1 cellular context compared by ENCODE assay signal in the genomic region with DNA sequence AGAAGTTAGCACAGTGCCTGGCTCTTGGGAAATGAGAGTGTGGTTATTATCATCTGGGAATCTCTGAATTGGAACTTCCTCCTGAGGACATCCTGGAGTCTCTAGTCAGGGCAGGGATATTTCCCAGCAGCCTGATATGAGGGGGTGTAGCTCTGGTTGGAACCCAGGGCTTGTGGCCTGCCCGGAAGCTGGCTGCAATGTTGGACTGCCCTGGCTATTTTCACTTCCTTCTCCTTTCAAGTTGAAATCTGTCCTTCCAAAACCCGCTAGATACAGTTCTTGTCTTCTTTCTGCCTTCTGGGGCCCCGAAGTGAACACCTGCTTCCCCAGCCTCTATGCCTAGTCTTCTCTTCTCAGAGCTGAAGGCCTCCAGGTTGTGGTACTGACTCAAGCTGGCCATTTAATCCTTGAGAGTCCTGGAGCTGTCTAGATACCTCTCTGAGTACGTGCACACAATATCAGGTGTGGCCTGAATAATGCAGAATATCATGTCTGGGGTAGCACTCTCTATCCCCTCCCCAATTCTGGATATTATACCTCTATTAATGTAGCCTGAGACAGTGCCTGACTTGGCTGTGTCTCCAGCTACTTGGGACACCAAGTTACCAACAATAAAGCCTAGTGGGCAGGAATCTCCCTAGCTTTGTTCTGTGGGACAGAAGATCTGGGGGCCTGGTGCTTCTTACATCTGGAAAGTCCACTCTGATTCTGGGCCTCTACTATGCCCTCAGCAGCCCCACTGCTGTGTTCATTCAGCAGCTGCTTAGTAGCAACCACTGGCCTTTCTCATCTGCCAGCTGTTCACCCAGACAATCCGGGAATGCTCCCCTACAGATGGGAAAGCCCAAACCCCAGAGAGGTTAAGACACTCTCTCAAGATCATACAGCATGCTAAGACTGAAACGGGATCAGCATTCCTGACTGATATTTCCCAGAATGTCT.
TF ChIP-seq lines count a peak whose summit lies in the region.

No MANE protein-coding gene starts in this region.

TF ChIP-seq in HepG2, 621 proteins besides CTCF, POLR2A, EP300 and RAD21:
- no peak for TF ChIP-seq ZNF205 (CRISPR knock-in tag; IDR thresholded peaks at IDR 0.05)
- no peak for TF ChIP-seq TSC22D2 (CRISPR knock-in tag; IDR thresholded peaks at IDR 0.05; ENCODE audit: borderline replicate concordance)
- TF ChIP-seq, protein P1, sequence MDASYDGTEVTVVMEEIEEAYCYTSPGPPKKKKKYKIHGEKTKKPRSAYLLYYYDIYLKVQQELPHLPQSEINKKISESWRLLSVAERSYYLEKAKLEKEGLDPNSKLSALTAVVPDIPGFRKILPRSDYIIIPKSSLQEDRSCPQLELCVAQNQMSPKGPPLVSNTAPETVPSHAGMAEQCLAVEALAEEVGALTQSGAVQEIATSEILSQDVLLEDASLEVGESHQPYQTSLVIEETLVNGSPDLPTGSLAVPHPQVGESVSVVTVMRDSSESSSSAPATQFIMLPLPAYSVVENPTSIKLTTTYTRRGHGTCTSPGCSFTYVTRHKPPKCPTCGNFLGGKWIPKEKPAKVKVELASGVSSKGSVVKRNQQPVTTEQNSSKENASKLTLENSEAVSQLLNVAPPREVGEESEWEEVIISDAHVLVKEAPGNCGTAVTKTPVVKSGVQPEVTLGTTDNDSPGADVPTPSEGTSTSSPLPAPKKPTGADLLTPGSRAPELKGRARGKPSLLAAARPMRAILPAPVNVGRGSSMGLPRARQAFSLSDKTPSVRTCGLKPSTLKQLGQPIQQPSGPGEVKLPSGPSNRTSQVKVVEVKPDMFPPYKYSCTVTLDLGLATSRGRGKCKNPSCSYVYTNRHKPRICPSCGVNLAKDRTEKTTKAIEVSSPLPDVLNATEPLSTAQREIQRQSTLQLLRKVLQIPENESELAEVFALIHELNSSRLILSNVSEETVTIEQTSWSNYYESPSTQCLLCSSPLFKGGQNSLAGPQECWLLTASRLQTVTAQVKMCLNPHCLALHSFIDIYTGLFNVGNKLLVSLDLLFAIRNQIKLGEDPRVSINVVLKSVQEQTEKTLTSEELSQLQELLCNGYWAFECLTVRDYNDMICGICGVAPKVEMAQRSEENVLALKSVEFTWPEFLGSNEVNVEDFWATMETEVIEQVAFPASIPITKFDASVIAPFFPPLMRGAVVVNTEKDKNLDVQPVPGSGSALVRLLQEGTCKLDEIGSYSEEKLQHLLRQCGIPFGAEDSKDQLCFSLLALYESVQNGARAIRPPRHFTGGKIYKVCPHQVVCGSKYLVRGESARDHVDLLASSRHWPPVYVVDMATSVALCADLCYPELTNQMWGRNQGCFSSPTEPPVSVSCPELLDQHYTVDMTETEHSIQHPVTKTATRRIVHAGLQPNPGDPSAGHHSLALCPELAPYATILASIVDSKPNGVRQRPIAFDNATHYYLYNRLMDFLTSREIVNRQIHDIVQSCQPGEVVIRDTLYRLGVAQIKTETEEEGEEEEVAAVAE (CRISPR knock-in tag; IDR thresholded peaks at IDR 0.05; ENCODE audit: borderline replicate concordance) = no peak
- TF ChIP-seq ZNF782 (CRISPR knock-in tag; IDR thresholded peaks at IDR 0.05; ENCODE audit: borderline replicate concordance) = no peak
- TF ChIP-seq, protein P2, sequence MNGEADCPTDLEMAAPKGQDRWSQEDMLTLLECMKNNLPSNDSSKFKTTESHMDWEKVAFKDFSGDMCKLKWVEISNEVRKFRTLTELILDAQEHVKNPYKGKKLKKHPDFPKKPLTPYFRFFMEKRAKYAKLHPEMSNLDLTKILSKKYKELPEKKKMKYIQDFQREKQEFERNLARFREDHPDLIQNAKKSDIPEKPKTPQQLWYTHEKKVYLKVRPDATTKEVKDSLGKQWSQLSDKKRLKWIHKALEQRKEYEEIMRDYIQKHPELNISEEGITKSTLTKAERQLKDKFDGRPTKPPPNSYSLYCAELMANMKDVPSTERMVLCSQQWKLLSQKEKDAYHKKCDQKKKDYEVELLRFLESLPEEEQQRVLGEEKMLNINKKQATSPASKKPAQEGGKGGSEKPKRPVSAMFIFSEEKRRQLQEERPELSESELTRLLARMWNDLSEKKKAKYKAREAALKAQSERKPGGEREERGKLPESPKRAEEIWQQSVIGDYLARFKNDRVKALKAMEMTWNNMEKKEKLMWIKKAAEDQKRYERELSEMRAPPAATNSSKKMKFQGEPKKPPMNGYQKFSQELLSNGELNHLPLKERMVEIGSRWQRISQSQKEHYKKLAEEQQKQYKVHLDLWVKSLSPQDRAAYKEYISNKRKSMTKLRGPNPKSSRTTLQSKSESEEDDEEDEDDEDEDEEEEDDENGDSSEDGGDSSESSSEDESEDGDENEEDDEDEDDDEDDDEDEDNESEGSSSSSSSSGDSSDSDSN (CRISPR knock-in tag; IDR thresholded peaks at IDR 0.05) = no peak
- no peak for TF ChIP-seq HNRNPLL (IDR thresholded peaks at IDR 0.05; ENCODE audit: low read depth, low read length, poor library complexity, severe bottlenecking)
- no peak for TF ChIP-seq ATF3 (CRISPR knock-in tag; IDR thresholded peaks at IDR 0.05)
- TF ChIP-seq TBL1XR1 (IDR thresholded peaks at IDR 0.05; ENCODE audit: borderline replicate concordance, low read length, partially characterized antibody) = no peak
- TF ChIP-seq ZFP36 (IDR thresholded peaks at IDR 0.05; ENCODE audit: borderline replicate concordance, low read depth, low read length, partially characterized antibody) = no peak
- TF ChIP-seq PHF8 (CRISPR knock-in tag; IDR thresholded peaks at IDR 0.05) = no peak
- no peak for TF ChIP-seq STAG1 (CRISPR knock-in tag; IDR thresholded peaks at IDR 0.05)
- TF ChIP-seq FLYWCH1 (CRISPR knock-in tag; IDR thresholded peaks at IDR 0.05) = no peak
- TF ChIP-seq ZNF468 (CRISPR knock-in tag; IDR thresholded peaks at IDR 0.05) = no peak
- TF ChIP-seq ZBTB20 (CRISPR knock-in tag; IDR thresholded peaks at IDR 0.05; ENCODE audit: borderline replicate concordance, low read depth) = no peak
- no peak for TF ChIP-seq ZMYM2 (CRISPR knock-in tag; IDR thresholded peaks at IDR 0.05)
- TF ChIP-seq PTBP1 (IDR thresholded peaks at IDR 0.05; ENCODE audit: low read depth, low read length, poor library complexity, severe bottlenecking) = no peak
- no peak for TF ChIP-seq SMYD3 (CRISPR knock-in tag; IDR thresholded peaks at IDR 0.05)
